In genomic region chr2:55581875-55582547, GRCh38 we compare ENCODE assay signal across 14 cellular contexts. TPM values are rescaled to one million over a fixed set of nuclear protein-coding genes. Genes with fewer than 3 reads are reported as not detected.
DNase-seq lines count a peak whose midpoint lies in the region; ATAC-seq and TF ChIP-seq lines count a peak whose summit lies in the region.
"Had no signal": no experiment of that assay in that cellular context is flagged by ENCODE, and none has a peak within 500 bp of the region (broad histone marks: within the 10 kb centered on the region; RNA-seq: fewer than 3 reads in every experiment).

No MANE protein-coding gene starts in this region.

- H3K4me3 ChIP-seq in ACC112 (ENCODE audit: low read depth, low read length) (no peak overlapping the region), IMR-90 (ENCODE audit: insufficient read depth, low read depth, low read length) (no peak overlapping the region)
- H3K4me3 ChIP-seq: BLaER1, colonic mucosa, tibial nerve had no signal

- no peak overlapping the region for H3K18ac ChIP-seq in IMR-90 (ENCODE audit: low read depth, low read length)

- H3K4ac ChIP-seq in IMR-90 (ENCODE audit: low read depth, low read length): no peak overlapping the region

- H2AFZ ChIP-seq in ACC112 (ENCODE audit: low read length, unreplicated experiment) (no peak overlapping the region), IMR-90 (replicated peaks; ENCODE audit: low read length, poor library complexity) (no peak overlapping the region)

- H3K4me3 Mint-ChIP-seq in central memory CD8-positive, alpha-beta T cell: no peak overlapping the region

- no CpG with 5 or more reads among the region's 4 CpGs for WGBS in IMR-90 (ENCODE audit: extremely low coverage in 2 of 2, insufficient read length in 1 of 2), 2 experiments

- H3K4me1 ChIP-seq in ACC112 (ENCODE audit: control insufficient read depth, insufficient read depth, low read length, unreplicated experiment) (peaks cover 46% of the 10 kb centered on the region), IMR-90 (ENCODE audit: control insufficient read depth, insufficient read depth, low read length) (no peaks in the 10 kb centered on the region)
- H3K4me1 ChIP-seq: BLaER1, colonic mucosa had no signal

- no peak overlapping the region for H3K9ac ChIP-seq in IMR-90 (ENCODE audit: low read depth, low read length)
- H3K9ac ChIP-seq: BLaER1 had no signal

- ATAC-seq in IMR-90 (ENCODE audit: low read depth) (peak; percentile 33; the same call in 1 of the 2 replicates), SK-N-SH treated with all-trans-retinoic acid at 6 μM for 48 hours (no peak; the same call in 2 of the 3 replicates), HG03460 (IDR thresholded peaks at IDR 0.05; ENCODE audit: unreplicated experiment) (no peak), GM19023 (IDR thresholded peaks at IDR 0.05; ENCODE audit: unreplicated experiment) (no peak)
- no peak for ATAC-seq in central memory CD8-positive, alpha-beta T cell (replicated peaks; ENCODE audit: extremely low read depth, poor library complexity, severe bottlenecking)

- no peak overlapping the region for H3K56ac ChIP-seq in IMR-90 (ENCODE audit: extremely low read depth, insufficient read depth, low read length)

- H3K27ac ChIP-seq in ACC112 (ENCODE audit: low read depth, low read length): peak overlapping the region; percentile 66
- H3K27ac ChIP-seq in IMR-90 (ENCODE audit: insufficient read depth, low read length): no peak overlapping the region
- H3K27ac ChIP-seq: BLaER1, colonic mucosa, tibial nerve had no signal

- no peak overlapping the region for H3K14ac ChIP-seq in IMR-90 (replicated peaks; ENCODE audit: low read depth, low read length)

- H2AK9ac ChIP-seq in IMR-90 (replicated peaks; ENCODE audit: low read depth, low read length, poor library complexity): no peak overlapping the region

- no peaks in the 10 kb centered on the region for H3K9me3 ChIP-seq in IMR-90 (ENCODE audit: control insufficient read depth, insufficient read depth, low read length)
- H3K9me3 ChIP-seq: BLaER1, colonic mucosa, tibial nerve had no signal

- no peaks in the 10 kb centered on the region for H4K20me1 ChIP-seq in IMR-90 (ENCODE audit: insufficient read depth, low read length)

- no peak overlapping the region for H4K91ac ChIP-seq in IMR-90 (ENCODE audit: insufficient read depth, low read depth, low read length)

- dilution Hi-C loops in IMR-90 (cut with HindIII; ENCODE audit: low sequenced_read_pairs, unreplicated experiment): no loop called here

- H3K36me3 Mint-ChIP-seq in central memory CD8-positive, alpha-beta T cell (ENCODE audit: insufficient read depth): peaks cover 58% of the 10 kb centered on the region

- in situ Hi-C loops in IMR-90 (cut with MboI; ENCODE audit: low sequenced_read_pairs): no loop called here

- H3K4me2 ChIP-seq in IMR-90 (ENCODE audit: low read depth, low read length): no peak overlapping the region
- H3K4me2 ChIP-seq: BLaER1 had no signal

- no peak for TF ChIP-seq CTCF in IMR-90 (conservative IDR thresholded peaks at IDR 0.05; ENCODE audit: low read depth, low read length)

- H2BK120ac ChIP-seq in IMR-90 (ENCODE audit: low read depth, low read length): no peak overlapping the region

- H2AK5ac ChIP-seq in IMR-90 (ENCODE audit: low read depth, low read length): no peak overlapping the region

- intact Hi-C loops in IMR-90 (cut with micrococcal nuclease) (no loop called here), posterior vena cava (cut with DNase I) (no loop called here)

- peak; percentile 43 for DNase-seq in IMR-90
- no peak for DNase-seq in central memory CD8-positive, alpha-beta T cell (ENCODE audit: low spot score in 2 of 2)
- DNase-seq in myocyte (ENCODE audit: low read depth): peak; percentile 70
- DNase-seq in posterior vena cava (ENCODE audit: low spot score): no peak
- DNase-seq: activated effector memory CD4-positive, alpha-beta T cell treated with Interleukin-2 at 50 U/mL for 16 hours; colonic mucosa; NCI-H510A; posterior cingulate gyrus had no signal

- no TSS peak for BruUV-seq in IMR-90 (replicated peaks; lab: Mats Ljungman, UMichigan)

- no peaks in the 10 kb centered on the region for H3K9me1 ChIP-seq in IMR-90 (ENCODE audit: insufficient read depth, low read length)

- H4K5ac ChIP-seq in IMR-90 (ENCODE audit: low read depth, low read length): no peak overlapping the region

- no peak for TF ChIP-seq POLR2A in IMR-90 (IDR thresholded peaks at IDR 0.05; ENCODE audit: low read depth, low read length)

- H2BK5ac ChIP-seq in IMR-90 (ENCODE audit: low read depth, low read length, poor library complexity, severe bottlenecking): no peak overlapping the region

- peaks cover 11% of the 10 kb centered on the region for H3K4me1 Mint-ChIP-seq in central memory CD8-positive, alpha-beta T cell

- H2BK15ac ChIP-seq in IMR-90 (ENCODE audit: low read depth, low read length): no peak overlapping the region

- H3K79me1 ChIP-seq in IMR-90 (ENCODE audit: low read depth in 1 of 2, low read length in 2 of 2): peaks cover 8 to 14% of the 10 kb centered on the region in 2 experiments

- POLR2A ChIA-PET in IMR-90 (lab: Charles Lee; ENCODE audit: unreplicated experiment): no interaction called here

- H3K36me3 ChIP-seq in ACC112 (ENCODE audit: insufficient read depth, low read length) (peaks cover 27% of the 10 kb centered on the region; the same call in 1 of the 2 replicates), IMR-90 (ENCODE audit: control insufficient read depth, insufficient read depth, low read length) (peaks cover 3% of the 10 kb centered on the region)

- H3K27me3 Mint-ChIP-seq in central memory CD8-positive, alpha-beta T cell: no peaks in the 10 kb centered on the region

- no peak for TF ChIP-seq RAD21 in IMR-90 (IDR thresholded peaks at IDR 0.05; ENCODE audit: low read length)

- H3K9me3 Mint-ChIP-seq in central memory CD8-positive, alpha-beta T cell: no peaks in the 10 kb centered on the region

- H4K8ac ChIP-seq in IMR-90 (ENCODE audit: low read depth in 2 of 2, low read length in 2 of 2): no peak overlapping the region

- H3K27me3 ChIP-seq in ACC112 (ENCODE audit: insufficient read depth, low read length): no peaks in the 10 kb centered on the region
- H3K27me3 ChIP-seq in IMR-90 (ENCODE audit: control insufficient read depth, insufficient read depth, low read length): no peaks in the 10 kb centered on the region
- H3K27me3 ChIP-seq: BLaER1, colonic mucosa, tibial nerve had no signal

- peaks cover 9% of the 10 kb centered on the region for H3K79me2 ChIP-seq in ACC112 (ENCODE audit: control insufficient read depth, insufficient read depth, low read length, unreplicated experiment)

- no peak overlapping the region for H2BK20ac ChIP-seq in IMR-90 (ENCODE audit: low read depth, low read length)

- CTCF ChIA-PET in IMR-90 (lab: Yijun Ruan, JAX): interaction anchor here (0.7 kb wide), 2 partner anchors 10 to 21 kb away, joined by 3 read pairs; no protein-coding TSS in a partner anchor

- H3K27ac Mint-ChIP-seq in central memory CD8-positive, alpha-beta T cell (ENCODE audit: low read depth): peak overlapping the region; percentile 39

- no peak overlapping the region for H3K23ac ChIP-seq in IMR-90 (ENCODE audit: low read depth, low read length)

TF ChIP-seq in IMR-90, 13 proteins besides CTCF, POLR2A, EP300 and RAD21 (continues in another document):
- TF ChIP-seq CHD1 (IDR thresholded peaks at IDR 0.05; ENCODE audit: low read depth, low read length) (no peak), NFE2L2 (IDR thresholded peaks at IDR 0.05; ENCODE audit: low read depth, low read length) (no peak), FOS (IDR thresholded peaks at IDR 0.05; ENCODE audit: low read depth, low read length) (no peak), RCOR1 (IDR thresholded peaks at IDR 0.05; ENCODE audit: insufficient replicate concordance, low read length) (no peak), ELK1 (IDR thresholded peaks at IDR 0.05; ENCODE audit: borderline replicate concordance, low read depth, low read length) (no peak), RFX5 (IDR thresholded peaks at IDR 0.05; ENCODE audit: low read depth, low read length) (no peak; the same call in 1 of the 2 replicates), MXI1 (IDR thresholded peaks at IDR 0.05; ENCODE audit: borderline replicate concordance, low read depth, low read length) (no peak)

TF ChIP-seq in SK-N-SH treated with all-trans-retinoic acid at 6 μM for 48 hours, 23 proteins besides CTCF, POLR2A, EP300 and RAD21:
- TF ChIP-seq, protein P1, sequence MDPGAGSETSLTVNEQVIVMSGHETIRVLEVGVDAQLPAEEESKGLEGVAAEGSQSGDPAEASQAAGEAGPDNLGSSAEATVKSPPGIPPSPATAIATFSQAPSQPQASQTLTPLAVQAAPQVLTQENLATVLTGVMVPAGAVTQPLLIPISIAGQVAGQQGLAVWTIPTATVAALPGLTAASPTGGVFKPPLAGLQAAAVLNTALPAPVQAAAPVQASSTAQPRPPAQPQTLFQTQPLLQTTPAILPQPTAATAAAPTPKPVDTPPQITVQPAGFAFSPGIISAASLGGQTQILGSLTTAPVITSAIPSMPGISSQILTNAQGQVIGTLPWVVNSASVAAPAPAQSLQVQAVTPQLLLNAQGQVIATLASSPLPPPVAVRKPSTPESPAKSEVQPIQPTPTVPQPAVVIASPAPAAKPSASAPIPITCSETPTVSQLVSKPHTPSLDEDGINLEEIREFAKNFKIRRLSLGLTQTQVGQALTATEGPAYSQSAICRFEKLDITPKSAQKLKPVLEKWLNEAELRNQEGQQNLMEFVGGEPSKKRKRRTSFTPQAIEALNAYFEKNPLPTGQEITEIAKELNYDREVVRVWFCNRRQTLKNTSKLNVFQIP (CRISPR knock-in tag; IDR thresholded peaks at IDR 0.05; ENCODE audit: borderline replicate concordance, low read depth): no peak
- TF ChIP-seq ZC3H10 (CRISPR knock-in tag; IDR thresholded peaks at IDR 0.05) (no peak), ZNF565 (CRISPR knock-in tag; conservative IDR thresholded peaks at IDR 0.05; ENCODE audit: low read depth) (no peak), ESRRG (CRISPR knock-in tag; IDR thresholded peaks at IDR 0.05) (no peak), PPARA (CRISPR knock-in tag; IDR thresholded peaks at IDR 0.05; ENCODE audit: borderline replicate concordance) (no peak)

RNA-seq across cellular contexts. Expression of gene PPP4R3B, which starts 35.4 kb away (rescaled TPM):
- total RNA-seq in IMR-90 (2012; rRNA removed) (23.7 and 44.7 TPM in 2 replicates), myocyte (32.8 and 40.9 TPM in 2 replicates), posterior vena cava (10 to 100 TPM; 55.4 to 69.9 TPM)
- polyA plus RNA-seq in IMR-90 (2012; rRNA removed): 8.9 and 11.9 TPM in 2 replicates
- polyA plus RNA-seq in IMR-90 (2012; cell fraction: cytosol; rRNA removed): 4.5 and 12.3 TPM in 2 replicates
- 6.6 and 15.3 TPM in 2 replicates for polyA plus RNA-seq in IMR-90 (2012; cell fraction: nucleus; rRNA removed; ENCODE audit: low replicate concordance)
- 15.4 TPM for polyA plus RNA-seq in myocyte (2012)

Comparison
In these comparisons a context has a peak if more than half of its experiments do, and no peak if none do; other contexts are left out.
1. DNase-seq: peak in IMR-90 (single experiment) and myocyte (single experiment); none in central memory CD8-positive, alpha-beta T cell (0 of 2) and posterior vena cava (single experiment).